Comparison of ENCODE assay signal across 30 cellular contexts in the genomic region with DNA sequence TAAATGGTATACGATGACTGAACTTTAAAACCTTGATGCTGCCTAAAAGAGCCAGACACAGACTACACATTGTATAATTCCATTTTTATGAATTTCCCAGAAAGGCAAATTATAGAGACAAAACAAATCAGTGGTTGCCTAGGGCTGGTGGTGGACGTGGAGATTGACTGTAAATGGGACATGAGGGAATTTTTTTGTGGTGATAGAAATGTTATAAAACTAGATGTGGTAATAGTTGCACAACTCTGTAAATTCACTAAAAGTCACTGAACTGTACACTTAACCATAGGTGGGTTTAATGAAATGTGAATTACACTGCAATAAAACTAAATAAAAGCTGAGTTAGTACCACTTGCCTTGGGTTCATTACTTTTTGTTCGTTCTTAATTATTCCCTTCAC.
DNase-seq lines count a peak whose midpoint lies in the region; ATAC-seq and TF ChIP-seq lines count a peak whose summit lies in the region.
"Had no signal": no experiment of that assay in that cellular context is flagged by ENCODE, and none has a peak within 500 bp of the region (broad histone marks: within the 10 kb centered on the region; RNA-seq: fewer than 3 reads in every experiment).

No MANE protein-coding gene starts in this region.

- 73 to 75% methylated on average over 3 of the region's 3 CpGs for WGBS in GM23248 (ENCODE audit: low coverage in 1 of 2, low lambda C conversion rate in 2 of 2, missing lambda C conversion rate in 2 of 2), 2 experiments

- H3K4me3 ChIP-seq in GM23248 (no peak overlapping the region), fibroblast of mammary gland (ENCODE audit: control insufficient read depth, low read depth, low read length) (no peak overlapping the region)
- H3K4me3 ChIP-seq: gastroesophageal sphincter, suprapubic skin, upper lobe of left lung had no signal

- DNase-seq in GM23248 (peak; percentile 56), NCI-H226 (peak; percentile 15), fibroblast of mammary gland (ENCODE audit: low read depth) (peak; percentile 45), sciatic nerve (ENCODE audit: low spot score) (no peak), iPS-NIHi11 (ENCODE audit: low spot score) (no peak)
- no peak for DNase-seq in activated naive CD4-positive, alpha-beta T cell treated with anti-CD3 and anti-CD28 coated beads, Interleukin-2, amount 10 ng/mL, durations not matched to agents 7 days and 5 days
- DNase-seq: activated CD4-positive, alpha-beta T cell treated with anti-CD3 and anti-CD28 coated beads, Interleukin-2, amount 50 U/mL, for 48 hours; activated gamma-delta T cell treated with Interleukin-2 at 50 U/mL for 16 hours; activated T-cell treated with anti-CD3 and anti-CD28 coated beads, Interleukin-2, amount 50 U/mL, for 48 hours; dermis blood vessel endothelial cell; endodermal cell; GF-D8; hippocampal formation; left colon; NCI-H524; nephron progenitor cell; small intestine; stimulated activated naive CD4-positive, alpha-beta T cell; upper lobe of left lung had no signal

- H3K4me3 Mint-ChIP-seq in activated naive CD4-positive, alpha-beta T cell treated with anti-CD3 and anti-CD28 coated beads, Interleukin-2, amount 10 ng/mL, durations not matched to agents 7 days and 5 days: no peak overlapping the region
- H3K4me3 Mint-ChIP-seq: endodermal cell; nephron progenitor cell; T-helper 1 cell treated with Interleukin-12 subunit alpha and Interleukin-12 subunit beta and Interleukin-4 antibody, amounts not matched to agents 30 μg/mL and 1 μg/mL, for 36 hours had no signal

- peaks cover 20% of the 10 kb centered on the region; the same call in 1 of the 2 replicates for H3K79me2 ChIP-seq in GM23248 (ENCODE audit: insufficient read depth)

- no peaks in the 10 kb centered on the region for H3K4me1 Mint-ChIP-seq in activated naive CD4-positive, alpha-beta T cell treated with anti-CD3 and anti-CD28 coated beads, Interleukin-2, amount 10 ng/mL, durations not matched to agents 7 days and 5 days
- H3K4me1 Mint-ChIP-seq: nephron progenitor cell had no signal

- H3K36me3 Mint-ChIP-seq in activated naive CD4-positive, alpha-beta T cell treated with anti-CD3 and anti-CD28 coated beads, Interleukin-2, amount 10 ng/mL, durations not matched to agents 7 days and 5 days: no peaks in the 10 kb centered on the region

- CTCF ChIA-PET in activated naive CD4-positive, alpha-beta T cell treated with anti-CD3 and anti-CD28 coated beads, Interleukin-2, amount 10 ng/mL, durations not matched to agents 7 days and 5 days (lab: Charles Lee): no interaction called here

- no peaks in the 10 kb centered on the region for H3K9me3 Mint-ChIP-seq in activated naive CD4-positive, alpha-beta T cell treated with anti-CD3 and anti-CD28 coated beads, Interleukin-2, amount 10 ng/mL, durations not matched to agents 7 days and 5 days
- H3K9me3 Mint-ChIP-seq: endodermal cell; nephron progenitor cell; T-helper 1 cell treated with Interleukin-12 subunit alpha and Interleukin-12 subunit beta and Interleukin-4 antibody, amounts not matched to agents 30 μg/mL and 1 μg/mL, for 36 hours had no signal

- no peak overlapping the region for H3K27ac Mint-ChIP-seq in activated naive CD4-positive, alpha-beta T cell treated with anti-CD3 and anti-CD28 coated beads, Interleukin-2, amount 10 ng/mL, durations not matched to agents 7 days and 5 days
- H3K27ac Mint-ChIP-seq: endodermal cell; nephron progenitor cell; T-helper 1 cell treated with Interleukin-12 subunit alpha and Interleukin-12 subunit beta and Interleukin-4 antibody, amounts not matched to agents 30 μg/mL and 1 μg/mL, for 36 hours had no signal

- no peak overlapping the region for H3K9ac ChIP-seq in GM23248
- H3K9ac ChIP-seq: KMS-11 had no signal

- peaks cover 31% of the 10 kb centered on the region for H3K4me1 ChIP-seq in GM23248 (ENCODE audit: insufficient read depth)
- H3K4me1 ChIP-seq: suprapubic skin, upper lobe of left lung had no signal

- H3K4me2 ChIP-seq in GM23248 (ENCODE audit: unreplicated experiment): no peak overlapping the region
- H3K4me2 ChIP-seq: KMS-11 had no signal

- in situ Hi-C loops in GM23248 (cut with MboI): no loop called here

- no peak for TF ChIP-seq CTCF in fibroblast of mammary gland (conservative IDR thresholded peaks at IDR 0.05; ENCODE audit: control insufficient read depth, insufficient read depth, low read depth, low read length)

- peaks cover 13% of the 10 kb centered on the region; the same call in 1 of the 2 replicates for H3F3A ChIP-seq in GM23248 (ENCODE audit: insufficient read depth)

- peak; percentile 52 for ATAC-seq in sciatic nerve
- no peak for ATAC-seq in GM18858 (IDR thresholded peaks at IDR 0.05; ENCODE audit: unreplicated experiment)
- ATAC-seq: activated CD4-positive, CD25-positive, alpha-beta regulatory T cell treated with anti-CD3 and anti-CD28 coated beads, Interleukin-2, amount 50 U/mL, for 24 hours; esophagus mucosa; gastroesophageal sphincter; left colon; Right ventricle myocardium inferior; SK-N-SH treated with all-trans-retinoic acid at 6 μM for 48 hours had no signal

- H4K20me1 ChIP-seq in GM23248 (ENCODE audit: insufficient read depth): no peaks in the 10 kb centered on the region

- no peaks in the 10 kb centered on the region for H3K9me3 ChIP-seq in GM23248 (ENCODE audit: low read depth)
- H3K9me3 ChIP-seq: gastroesophageal sphincter, suprapubic skin, upper lobe of left lung had no signal

- H3K27me3 ChIP-seq in GM23248 (replicated peaks; ENCODE audit: insufficient read depth): no peaks in the 10 kb centered on the region
- H3K27me3 ChIP-seq: gastroesophageal sphincter, suprapubic skin, upper lobe of left lung had no signal

- no peak overlapping the region for H2AFZ ChIP-seq in GM23248

- no peaks in the 10 kb centered on the region for H3K36me3 ChIP-seq in GM23248 (ENCODE audit: low read depth)
- H3K36me3 ChIP-seq: gastroesophageal sphincter, suprapubic skin, upper lobe of left lung had no signal

- intact Hi-C loops in sciatic nerve (cut with DNase I): no loop called here

- H3K9me2 ChIP-seq in GM23248 (ENCODE audit: insufficient read depth): no peaks in the 10 kb centered on the region

- no peaks in the 10 kb centered on the region for H3K27me3 Mint-ChIP-seq in activated naive CD4-positive, alpha-beta T cell treated with anti-CD3 and anti-CD28 coated beads, Interleukin-2, amount 10 ng/mL, durations not matched to agents 7 days and 5 days

- H3K27ac ChIP-seq in GM23248: peak overlapping the region; percentile 25
- H3K27ac ChIP-seq: C4-2B, gastroesophageal sphincter, HL-60, KMS-11, suprapubic skin, upper lobe of left lung had no signal

Comparison
In these comparisons a context has a peak if more than half of its experiments do, and no peak if none do; other contexts are left out.
1. DNase-seq: peak in GM23248 (single experiment), NCI-H226 (single experiment) and fibroblast of mammary gland (single experiment); none in sciatic nerve (single experiment), activated naive CD4-positive, alpha-beta T cell treated with anti-CD3 and anti-CD28 coated beads, Interleukin-2, amount 10 ng/mL, durations not matched to agents 7 days and 5 days (single experiment) and iPS-NIHi11 (single experiment).